10 cellular contexts compared by ENCODE assay signal in the genomic region with DNA sequence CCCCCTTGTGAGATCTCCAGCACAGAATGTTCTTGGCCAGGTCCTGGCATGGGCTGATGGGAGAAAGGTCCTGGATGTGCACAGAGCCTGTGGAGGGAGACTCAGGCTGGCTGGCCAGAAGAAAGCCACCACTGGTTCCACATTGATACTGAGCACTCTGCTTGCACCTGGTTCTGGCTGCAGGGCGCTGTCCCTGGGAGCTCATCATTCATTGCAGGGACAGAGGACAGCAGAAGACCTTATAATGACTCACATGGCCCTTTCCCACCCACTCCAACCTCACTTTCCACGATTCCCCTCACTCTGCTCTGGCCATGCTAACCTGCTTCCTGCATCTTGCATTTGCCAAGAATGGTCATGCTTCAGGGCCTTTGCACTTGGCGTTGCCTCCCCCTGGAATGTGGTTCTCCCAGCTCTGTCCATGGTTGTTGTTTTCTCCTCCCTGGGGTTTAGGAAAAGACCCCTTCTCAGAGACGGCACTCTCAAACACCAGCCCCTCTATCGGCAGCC. TPM values are rescaled to one million over a fixed set of nuclear protein-coding genes. Genes with fewer than 3 reads are reported as not detected.
DNase-seq lines count a peak whose midpoint lies in the region; ATAC-seq and TF ChIP-seq lines count a peak whose summit lies in the region.
"Had no signal": no experiment of that assay in that cellular context is flagged by ENCODE, and none has a peak within 500 bp of the region (broad histone marks: within the 10 kb centered on the region; RNA-seq: fewer than 3 reads in every experiment).

No MANE protein-coding gene starts in this region.

- peaks cover 22% of the 10 kb centered on the region for H3K4me1 Mint-ChIP-seq in activated T-helper 17 cell treated with anti-CD3 and anti-CD28 coated beads, Interleukin-2, amount 50 U/mL, for 72 hours

- TF ChIP-seq CTCF in AG09319 (IDR thresholded peaks at IDR 0.05; ENCODE audit: low read depth, low read length) (no peak), Peyer's patch (IDR thresholded peaks at IDR 0.05) (no peak)

- H3K27ac ChIP-seq in Peyer's patch = no peak overlapping the region
- H3K27ac ChIP-seq: right lobe of liver had no signal

- H3K27ac Mint-ChIP-seq in activated T-helper 17 cell treated with anti-CD3 and anti-CD28 coated beads, Interleukin-2, amount 50 U/mL, for 72 hours = peak overlapping the region; percentile 99

- no peak for TF ChIP-seq POLR2A in Peyer's patch (IDR thresholded peaks at IDR 0.05)

- H3K36me3 ChIP-seq in Peyer's patch = no peaks in the 10 kb centered on the region
- H3K36me3 ChIP-seq: right lobe of liver had no signal

- H3K9me3 Mint-ChIP-seq in activated T-helper 17 cell treated with anti-CD3 and anti-CD28 coated beads, Interleukin-2, amount 50 U/mL, for 72 hours = no peaks in the 10 kb centered on the region

- no peaks in the 10 kb centered on the region for H3K27me3 Mint-ChIP-seq in activated T-helper 17 cell treated with anti-CD3 and anti-CD28 coated beads, Interleukin-2, amount 50 U/mL, for 72 hours

- H3K4me3 ChIP-seq in Peyer's patch = no peak overlapping the region
- H3K4me3 ChIP-seq: right lobe of liver had no signal

- DNase-seq in AG09319 (ENCODE audit: extremely low read depth, low read depth) (peak; percentile 31), HT1080 (ENCODE audit: low read depth) (peak; percentile 57), left kidney (ENCODE audit: low read depth, low spot score) (peak; percentile 88), Peyer's patch (no peak), AG20443 (ENCODE audit: low spot score) (no peak), occipital lobe (lab: John Stamatoyannopoulos, UW) (no peak)
- DNase-seq in activated effector memory CD4-positive, alpha-beta T cell treated with anti-CD3 and anti-CD28 coated beads, Interleukin-2, amount 50 U/mL, for 16 hours = no peak

- ATAC-seq in activated T-helper 17 cell treated with anti-CD3 and anti-CD28 coated beads, Interleukin-2, amount 50 U/mL, for 72 hours (replicated peaks) = no peak

- no peaks in the 10 kb centered on the region for H3K36me3 Mint-ChIP-seq in activated T-helper 17 cell treated with anti-CD3 and anti-CD28 coated beads, Interleukin-2, amount 50 U/mL, for 72 hours (ENCODE audit: low read depth)

- no peaks in the 10 kb centered on the region for H3K9me3 ChIP-seq in Peyer's patch
- H3K9me3 ChIP-seq: right lobe of liver had no signal

- H3K4me3 Mint-ChIP-seq in activated T-helper 17 cell treated with anti-CD3 and anti-CD28 coated beads, Interleukin-2, amount 50 U/mL, for 72 hours = peak overlapping the region; percentile 92

- no peaks in the 10 kb centered on the region for H3K27me3 ChIP-seq in Peyer's patch
- H3K27me3 ChIP-seq: right lobe of liver had no signal

- peaks cover 0 to 10% (median 0%) of the 10 kb centered on the region in 4 donors for H3K4me1 ChIP-seq in Peyer's patch
- H3K4me1 ChIP-seq: right lobe of liver had no signal

RNA-seq across cellular contexts. Expression of a gene that starts 10.3 kb away (rescaled TPM):
- total RNA-seq in HT1080 (2014; rRNA removed; shearing (Covaris generic)) = 4.9 and 5.1 TPM in 2 replicates
- polyA plus RNA-seq in HT1080 (2015; cell fraction: cytosol; rRNA removed) = 29.7 and 34.4 TPM in 2 replicates
- 10.8 and 15.8 TPM in 2 replicates for polyA plus RNA-seq in HT1080 (2015; cell fraction: nucleus; rRNA removed)
- 10 to 100 TPM in 1 of 2 donors, 1 to 10 TPM in 1; 7.6 to 12.5 TPM for total RNA-seq in activated T-helper 17 cell treated with anti-CD3 and anti-CD28 coated beads, Interleukin-2, amount 50 U/mL, for 72 hours
- total RNA-seq in Peyer's patch = 1 to 10 TPM in 1 of 4 donors, under 1 TPM in 1, not detected in 2; 0.67 to 1.2 TPM
- not detected for total RNA-seq in occipital lobe

RNA-seq across cellular contexts. Expression of a gene that starts 31.1 kb away (rescaled TPM):
- 1.2 TPM in 2 replicates for total RNA-seq in HT1080 (2014; rRNA removed; shearing (Covaris generic))
- polyA plus RNA-seq in HT1080 (2015; cell fraction: cytosol; rRNA removed) = 24.4 and 31.1 TPM in 2 replicates
- polyA plus RNA-seq in HT1080 (2015; cell fraction: nucleus; rRNA removed) = 18.0 and 21.5 TPM in 2 replicates
- total RNA-seq in activated T-helper 17 cell treated with anti-CD3 and anti-CD28 coated beads, Interleukin-2, amount 50 U/mL, for 72 hours = 1 to 10 TPM in 1 of 2 donors, under 1 TPM in 1; 0.56 to 2.1 TPM
- total RNA-seq in Peyer's patch (not detected), occipital lobe (0.16 TPM)
- total RNA-seq: activated CD8-positive, alpha-beta memory T cell treated with anti-CD3 and anti-CD28 coated beads for 36 hours; right lobe of liver had no signal

RNA-seq across cellular contexts. Expression of a gene that starts 48.0 kb away (rescaled TPM):
- total RNA-seq in HT1080 (2014; rRNA removed; shearing (Covaris generic)) = 235 and 270 TPM in 2 replicates
- 1,347 and 1,639 TPM in 2 replicates for polyA plus RNA-seq in HT1080 (2015; cell fraction: cytosol; rRNA removed)
- polyA plus RNA-seq in HT1080 (2015; cell fraction: nucleus; rRNA removed) = 1,086 and 1,142 TPM in 2 replicates
- total RNA-seq in activated T-helper 17 cell treated with anti-CD3 and anti-CD28 coated beads, Interleukin-2, amount 50 U/mL, for 72 hours = not detected
- not detected for total RNA-seq in Peyer's patch
- total RNA-seq in occipital lobe = not detected
- total RNA-seq: activated CD8-positive, alpha-beta memory T cell treated with anti-CD3 and anti-CD28 coated beads for 36 hours had no signal

RNA-seq across cellular contexts. Expression of a gene that starts 51.5 kb away (rescaled TPM):
- total RNA-seq in HT1080 (2014; rRNA removed; shearing (Covaris generic)) = 6.7 and 8.2 TPM in 2 replicates
- polyA plus RNA-seq in HT1080 (2015; cell fraction: cytosol; rRNA removed) = 33.7 and 34.7 TPM in 2 replicates
- polyA plus RNA-seq in HT1080 (2015; cell fraction: nucleus; rRNA removed) = 29.2 and 33.4 TPM in 2 replicates
- total RNA-seq in activated T-helper 17 cell treated with anti-CD3 and anti-CD28 coated beads, Interleukin-2, amount 50 U/mL, for 72 hours = not detected
- total RNA-seq in Peyer's patch (under 1 TPM in 2 of 4 donors, not detected in 2; 0.13 to 0.38 TPM), occipital lobe (not detected)
- total RNA-seq: activated CD8-positive, alpha-beta memory T cell treated with anti-CD3 and anti-CD28 coated beads for 36 hours had no signal

Comparison
In these comparisons a context has a peak if more than half of its experiments do, and no peak if none do; other contexts are left out.
1. DNase-seq: peak in AG09319 (single experiment), HT1080 (single experiment) and left kidney (single experiment); none in Peyer's patch (0 of 3), AG20443 (single experiment), occipital lobe (single experiment) and activated effector memory CD4-positive, alpha-beta T cell treated with anti-CD3 and anti-CD28 coated beads, Interleukin-2, amount 50 U/mL, for 16 hours (single experiment).
2. RNA of a gene that starts 48.0 kb away (total RNA-seq): 235 to 270 TPM in HT1080; not detected in activated T-helper 17 cell treated with anti-CD3 and anti-CD28 coated beads, Interleukin-2, amount 50 U/mL, for 72 hours, not detected in Peyer's patch and not detected in occipital lobe (single experiment); every median in the first group is over 100 times any median in the second.